ENCODE assay signal across 1 cellular context in the genomic region with DNA sequence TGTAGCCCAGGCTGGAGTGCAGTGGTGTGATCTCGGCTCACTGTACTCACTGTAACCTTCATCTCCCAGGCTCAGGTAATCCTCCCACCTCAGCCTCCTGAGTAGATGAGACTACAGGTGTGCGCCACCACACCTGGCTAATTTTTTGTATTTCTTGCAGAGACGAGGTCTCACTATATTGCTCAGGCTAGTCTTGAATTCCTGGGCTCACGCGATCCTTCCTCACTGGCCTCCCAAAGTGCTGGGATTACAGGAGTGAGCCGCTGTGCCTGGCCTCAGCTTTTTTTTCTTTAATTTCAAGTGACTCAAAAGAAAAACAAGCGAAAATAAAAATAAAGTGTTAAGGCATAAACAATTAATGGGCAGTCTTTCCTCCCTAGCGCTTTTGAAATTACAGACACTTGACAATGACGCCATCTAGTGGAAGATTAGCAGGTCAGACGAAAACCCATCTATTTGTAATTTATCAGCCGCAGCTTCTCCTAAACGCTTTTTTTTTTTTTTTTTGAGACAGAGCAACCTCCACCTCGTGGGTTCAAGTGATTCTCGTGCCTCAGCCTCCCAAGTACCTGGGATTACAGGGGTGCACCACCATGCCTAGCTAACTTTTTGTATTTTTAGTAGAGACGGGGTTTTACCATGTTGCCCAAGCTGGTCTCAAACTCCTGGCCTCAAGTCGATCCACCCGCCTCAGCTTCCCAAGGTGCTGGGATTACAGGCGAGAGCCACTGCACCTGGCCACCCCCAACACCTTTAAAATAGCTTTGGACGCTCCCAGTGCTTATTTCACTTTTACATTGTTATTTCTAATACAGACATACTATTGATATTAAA.
TF ChIP-seq lines count a peak whose summit lies in the region.

No MANE protein-coding gene starts in this region.

TF ChIP-seq in K562, 482 proteins besides CTCF, POLR2A, EP300 and RAD21:
- TF ChIP-seq SNRNP70 (optimal IDR thresholded peaks at IDR 0.05; ENCODE audit: low read depth, low read length) (no peak), SMARCA4 (IDR thresholded peaks at IDR 0.05) (no peak), SMAD4 (CRISPR knock-in tag; conservative IDR thresholded peaks at IDR 0.05) (no peak), NCOA4 (IDR thresholded peaks at IDR 0.05; ENCODE audit: partially characterized antibody) (no peak), ZNF24 (IDR thresholded peaks at IDR 0.05) (no peak), CREB1 (IDR thresholded peaks at IDR 0.05) (no peak), CREB1 (CRISPR knock-in tag; IDR thresholded peaks at IDR 0.05) (0 out of 2 replicates have a peak, but pooled peaks have one; percentile 13), NBN (IDR thresholded peaks at IDR 0.05; ENCODE audit: low read depth) (no peak), RB1 (IDR thresholded peaks at IDR 0.05; ENCODE audit: low read depth) (0 out of 2 replicates have a peak, but pooled peaks have one; percentile 38), MYC (IDR thresholded peaks at IDR 0.05; ENCODE audit: low read depth, low read length) (no peak), MYC (CRISPR knock-in tag; IDR thresholded peaks at IDR 0.05; ENCODE audit: borderline replicate concordance, low read depth) (no peak), ARNT (IDR thresholded peaks at IDR 0.05) (peak in 1 of 2 experiments; percentile 30; a peak in 1 of 4 replicates), MYNN (IDR thresholded peaks at IDR 0.05) (no peak), MYNN (CRISPR knock-in tag; IDR thresholded peaks at IDR 0.05) (no peak), HMGN3 (IDR thresholded peaks at IDR 0.05; ENCODE audit: borderline replicate concordance, extremely low read depth, insufficient read length, low read depth, low read length) (no peak), ZNF444 (CRISPR knock-in tag; IDR thresholded peaks at IDR 0.05) (no peak), XRCC4 (IDR thresholded peaks at IDR 0.05; ENCODE audit: extremely low read depth, insufficient read depth, insufficient read length) (no peak), TRIM28 (IDR thresholded peaks at IDR 0.05) (0 out of 2 replicates have a peak, but pooled peaks have one; percentile 18), CC2D1A (IDR thresholded peaks at IDR 0.05) (peak; percentile 88), RBM34 (IDR thresholded peaks at IDR 0.05; ENCODE audit: borderline replicate concordance, insufficient read depth, low read length) (no peak), HNRNPL (IDR thresholded peaks at IDR 0.05; ENCODE audit: low read depth, low read length) (no peak), SETDB1 (IDR thresholded peaks at IDR 0.05; ENCODE audit: low read length) (no peak), SMC3 (conservative IDR thresholded peaks at IDR 0.05; ENCODE audit: insufficient read depth, low read depth, low read length) (peak; percentile 56; the same call in 1 of the 2 replicates), ATF7 (IDR thresholded peaks at IDR 0.05) (peak; percentile 34; the same call in 1 of the 2 replicates), BRD9 (IDR thresholded peaks at IDR 0.05; ENCODE audit: low read depth, partially characterized antibody) (no peak), ZNF830 (CRISPR knock-in tag; IDR thresholded peaks at IDR 0.05) (no peak), STAG1 (CRISPR knock-in tag; IDR thresholded peaks at IDR 0.05; ENCODE audit: borderline replicate concordance) (peak; percentile 58; the same call in 1 of the 2 replicates), ARID2 (IDR thresholded peaks at IDR 0.05) (peak; percentile 60; the same call in 1 of the 2 replicates), ZFPM2 (CRISPR knock-in tag; IDR thresholded peaks at IDR 0.05) (no peak), POLR2AphosphoS2 (IDR thresholded peaks at IDR 0.05; ENCODE audit: low read length) (no peak), ZNF143 (CRISPR knock-in tag; IDR thresholded peaks at IDR 0.05) (no peak), POLR2B (IDR thresholded peaks at IDR 0.05; ENCODE audit: low read depth, partially characterized antibody) (no peak)
- TF ChIP-seq, protein P1, sequence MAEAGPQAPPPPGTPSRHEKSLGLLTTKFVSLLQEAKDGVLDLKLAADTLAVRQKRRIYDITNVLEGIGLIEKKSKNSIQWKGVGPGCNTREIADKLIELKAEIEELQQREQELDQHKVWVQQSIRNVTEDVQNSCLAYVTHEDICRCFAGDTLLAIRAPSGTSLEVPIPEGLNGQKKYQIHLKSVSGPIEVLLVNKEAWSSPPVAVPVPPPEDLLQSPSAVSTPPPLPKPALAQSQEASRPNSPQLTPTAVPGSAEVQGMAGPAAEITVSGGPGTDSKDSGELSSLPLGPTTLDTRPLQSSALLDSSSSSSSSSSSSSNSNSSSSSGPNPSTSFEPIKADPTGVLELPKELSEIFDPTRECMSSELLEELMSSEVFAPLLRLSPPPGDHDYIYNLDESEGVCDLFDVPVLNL (CRISPR knock-in tag; IDR thresholded peaks at IDR 0.05; ENCODE audit: low read depth) = no peak
- TF ChIP-seq, protein P2, sequence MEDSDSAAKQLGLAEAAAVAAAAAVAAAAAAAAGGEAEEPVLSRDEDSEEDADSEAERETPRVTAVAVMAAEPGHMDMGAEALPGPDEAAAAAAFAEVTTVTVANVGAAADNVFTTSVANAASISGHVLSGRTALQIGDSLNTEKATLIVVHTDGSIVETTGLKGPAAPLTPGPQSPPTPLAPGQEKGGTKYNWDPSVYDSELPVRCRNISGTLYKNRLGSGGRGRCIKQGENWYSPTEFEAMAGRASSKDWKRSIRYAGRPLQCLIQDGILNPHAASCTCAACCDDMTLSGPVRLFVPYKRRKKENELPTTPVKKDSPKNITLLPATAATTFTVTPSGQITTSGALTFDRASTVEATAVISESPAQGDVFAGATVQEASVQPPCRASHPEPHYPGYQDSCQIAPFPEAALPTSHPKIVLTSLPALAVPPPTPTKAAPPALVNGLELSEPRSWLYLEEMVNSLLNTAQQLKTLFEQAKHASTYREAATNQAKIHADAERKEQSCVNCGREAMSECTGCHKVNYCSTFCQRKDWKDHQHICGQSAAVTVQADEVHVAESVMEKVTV (CRISPR knock-in tag; IDR thresholded peaks at IDR 0.05) = peak; percentile 92
- TF ChIP-seq, protein P3, sequence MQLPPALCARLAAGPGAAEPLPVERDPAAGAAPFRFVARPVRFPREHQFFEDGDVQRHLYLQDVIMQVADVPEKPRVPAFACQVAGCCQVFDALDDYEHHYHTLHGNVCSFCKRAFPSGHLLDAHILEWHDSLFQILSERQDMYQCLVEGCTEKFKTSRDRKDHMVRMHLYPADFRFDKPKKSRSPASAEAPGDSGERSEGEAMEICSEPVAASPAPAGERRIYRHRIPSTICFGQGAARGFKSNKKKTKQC (CRISPR knock-in tag; IDR thresholded peaks at IDR 0.05) = no peak
- TF ChIP-seq, protein P4, sequence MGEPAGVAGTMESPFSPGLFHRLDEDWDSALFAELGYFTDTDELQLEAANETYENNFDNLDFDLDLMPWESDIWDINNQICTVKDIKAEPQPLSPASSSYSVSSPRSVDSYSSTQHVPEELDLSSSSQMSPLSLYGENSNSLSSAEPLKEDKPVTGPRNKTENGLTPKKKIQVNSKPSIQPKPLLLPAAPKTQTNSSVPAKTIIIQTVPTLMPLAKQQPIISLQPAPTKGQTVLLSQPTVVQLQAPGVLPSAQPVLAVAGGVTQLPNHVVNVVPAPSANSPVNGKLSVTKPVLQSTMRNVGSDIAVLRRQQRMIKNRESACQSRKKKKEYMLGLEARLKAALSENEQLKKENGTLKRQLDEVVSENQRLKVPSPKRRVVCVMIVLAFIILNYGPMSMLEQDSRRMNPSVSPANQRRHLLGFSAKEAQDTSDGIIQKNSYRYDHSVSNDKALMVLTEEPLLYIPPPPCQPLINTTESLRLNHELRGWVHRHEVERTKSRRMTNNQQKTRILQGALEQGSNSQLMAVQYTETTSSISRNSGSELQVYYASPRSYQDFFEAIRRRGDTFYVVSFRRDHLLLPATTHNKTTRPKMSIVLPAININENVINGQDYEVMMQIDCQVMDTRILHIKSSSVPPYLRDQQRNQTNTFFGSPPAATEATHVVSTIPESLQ (CRISPR knock-in tag; IDR thresholded peaks at IDR 0.05) = no peak
- TF ChIP-seq, protein P5, sequence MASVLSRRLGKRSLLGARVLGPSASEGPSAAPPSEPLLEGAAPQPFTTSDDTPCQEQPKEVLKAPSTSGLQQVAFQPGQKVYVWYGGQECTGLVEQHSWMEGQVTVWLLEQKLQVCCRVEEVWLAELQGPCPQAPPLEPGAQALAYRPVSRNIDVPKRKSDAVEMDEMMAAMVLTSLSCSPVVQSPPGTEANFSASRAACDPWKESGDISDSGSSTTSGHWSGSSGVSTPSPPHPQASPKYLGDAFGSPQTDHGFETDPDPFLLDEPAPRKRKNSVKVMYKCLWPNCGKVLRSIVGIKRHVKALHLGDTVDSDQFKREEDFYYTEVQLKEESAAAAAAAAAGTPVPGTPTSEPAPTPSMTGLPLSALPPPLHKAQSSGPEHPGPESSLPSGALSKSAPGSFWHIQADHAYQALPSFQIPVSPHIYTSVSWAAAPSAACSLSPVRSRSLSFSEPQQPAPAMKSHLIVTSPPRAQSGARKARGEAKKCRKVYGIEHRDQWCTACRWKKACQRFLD (CRISPR knock-in tag; IDR thresholded peaks at IDR 0.05) = no peak; the same call in 1 of the 2 replicates
- TF ChIP-seq, protein P6, sequence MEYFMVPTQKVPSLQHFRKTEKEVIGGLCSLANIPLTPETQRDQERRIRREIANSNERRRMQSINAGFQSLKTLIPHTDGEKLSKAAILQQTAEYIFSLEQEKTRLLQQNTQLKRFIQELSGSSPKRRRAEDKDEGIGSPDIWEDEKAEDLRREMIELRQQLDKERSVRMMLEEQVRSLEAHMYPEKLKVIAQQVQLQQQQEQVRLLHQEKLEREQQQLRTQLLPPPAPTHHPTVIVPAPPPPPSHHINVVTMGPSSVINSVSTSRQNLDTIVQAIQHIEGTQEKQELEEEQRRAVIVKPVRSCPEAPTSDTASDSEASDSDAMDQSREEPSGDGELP (CRISPR knock-in tag; IDR thresholded peaks at IDR 0.05; ENCODE audit: borderline replicate concordance) = no peak
